In the genomic region with DNA sequence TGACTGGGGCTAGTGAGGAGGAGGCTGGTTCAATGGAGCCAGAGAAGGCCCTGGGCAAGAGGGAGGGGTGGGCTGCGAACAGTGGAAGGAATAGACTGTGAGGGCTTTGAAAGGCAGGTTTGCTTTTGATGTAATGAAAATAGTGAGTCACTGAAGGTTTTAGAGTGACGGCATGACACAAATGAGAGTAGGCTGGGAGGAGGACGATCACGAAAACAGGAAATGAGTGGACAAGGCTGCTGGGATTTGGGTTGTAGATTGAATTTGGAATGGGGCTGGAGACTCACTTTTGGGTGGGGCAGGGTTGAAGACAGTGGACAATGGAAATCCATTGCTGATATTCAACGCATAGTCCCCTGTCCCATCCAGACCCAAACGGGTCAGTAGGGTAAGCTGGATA, we compare ENCODE assay signal across 21 cellular contexts.
DNase-seq lines count a peak whose midpoint lies in the region; FAIRE-seq and TF ChIP-seq lines count a peak whose summit lies in the region.
"Had no signal": no experiment of that assay in that cellular context is flagged by ENCODE, and none has a peak within 500 bp of the region (broad histone marks: within the 10 kb centered on the region; RNA-seq: fewer than 3 reads in every experiment).

No MANE protein-coding gene starts in this region.

- H3K4me1 Mint-ChIP-seq in activated CD4-positive, alpha-beta T cell treated with anti-CD3 and anti-CD28 coated beads, Interleukin-2, amount 10 ng/mL, durations not matched to agents 24 days and 14 days: peaks cover 14% of the 10 kb centered on the region
- H3K4me1 Mint-ChIP-seq in brain: peaks cover 85% of the 10 kb centered on the region
- no peaks in the 10 kb centered on the region for H3K4me1 Mint-ChIP-seq in Calu3 (ENCODE audit: low read depth, unreplicated experiment)

- TF ChIP-seq CTCF in brain (conservative IDR thresholded peaks at IDR 0.05): no peak
- no peak for TF ChIP-seq CTCF in Calu3 (IDR thresholded peaks at IDR 0.05; ENCODE audit: unreplicated experiment)

- TF ChIP-seq POLR2A in H54 (IDR thresholded peaks at IDR 0.05; ENCODE audit: low read depth, low read length): no peak

- peak overlapping the region; percentile 56 for H3K27ac Mint-ChIP-seq in activated CD4-positive, alpha-beta T cell treated with anti-CD3 and anti-CD28 coated beads, Interleukin-2, amount 10 ng/mL, durations not matched to agents 24 days and 14 days
- H3K27ac Mint-ChIP-seq in brain (peak overlapping the region in 3 of 5 experiments; percentile 1 to 79 (median 58)), Calu3 (ENCODE audit: unreplicated experiment) (no peak overlapping the region)
- H3K27ac Mint-ChIP-seq: activated CD8-positive, alpha-beta memory T cell treated with anti-CD3 and anti-CD28 coated beads, Interleukin-2, amount 10 ng/mL, durations not matched to agents 7 days and 5 days; CD4-positive, CD25-positive, alpha-beta regulatory T cell; nephron progenitor cell had no signal

- no peak overlapping the region for H2BK12ac ChIP-seq in neuronal stem cell (ENCODE audit: low read length)

- no TSS peak for BruUV-seq in Calu3 (replicated peaks; lab: Mats Ljungman, UMichigan)

- no peak overlapping the region for H3K18ac ChIP-seq in neuronal stem cell (ENCODE audit: low read length)

- no peak overlapping the region for H3K23ac ChIP-seq in neuronal stem cell (ENCODE audit: low read depth, low read length, poor library complexity)

- H3K36me3 ChIP-seq in neuronal stem cell (replicated peaks in 1 of 2; ENCODE audit: control insufficient read depth in 2 of 2, insufficient read depth in 2 of 2, low read length in 2 of 2): no peaks in the 10 kb centered on the region
- H3K36me3 ChIP-seq: suprapubic skin had no signal

- no peak overlapping the region for H3K27ac ChIP-seq in neuronal stem cell (replicated peaks; ENCODE audit: low read length)
- H3K27ac ChIP-seq: foreskin keratinocyte, parathyroid adenoma, suprapubic skin had no signal

- no peak overlapping the region for H2BK5ac ChIP-seq in neuronal stem cell (ENCODE audit: low read length)

- H3K9ac ChIP-seq in neuronal stem cell (ENCODE audit: low read depth, low read length, poor library complexity): no peak overlapping the region
- H3K9ac ChIP-seq: parathyroid adenoma had no signal

- peaks cover 0 to 2% of the 10 kb centered on the region in 2 donors for H3K9me3 ChIP-seq in neuronal stem cell (replicated peaks in 1 of 2; ENCODE audit: control insufficient read depth in 2 of 2, insufficient read depth in 1 of 2, low read depth in 1 of 2, low read length in 2 of 2)
- H3K9me3 ChIP-seq: suprapubic skin had no signal

- CTCF ChIA-PET in Calu3 (lab: Charles Lee): no interaction called here

- H3K27me3 ChIP-seq in neuronal stem cell (ENCODE audit: control insufficient read depth in 3 of 3, insufficient read depth in 3 of 3, low read depth in 1 of 3, low read length in 3 of 3): peaks cover 0 to 13% (median 0%) of the 10 kb centered on the region in 3 experiments
- H3K27me3 ChIP-seq: suprapubic skin had no signal

- H2AFZ ChIP-seq in neuronal stem cell (ENCODE audit: low read length): no peak overlapping the region
- H2AFZ ChIP-seq: parathyroid adenoma had no signal

- no peak for DNase-seq in activated CD4-positive, alpha-beta T cell treated with anti-CD3 and anti-CD28 coated beads, Interleukin-2, amount 10 ng/mL, durations not matched to agents 24 days and 14 days
- no peak for DNase-seq in activated CD4-positive, alpha-beta T cell treated with anti-CD3 and anti-CD28 coated beads, Interleukin-2, amount 50 U/mL, for 48 hours
- DNase-seq in H54 (ENCODE audit: insufficient read length, low spot score): peak; percentile 59
- no peak for DNase-seq in neuronal stem cell (ENCODE audit: low spot score)
- no peak for DNase-seq in globus pallidus (ENCODE audit: low spot score)
- DNase-seq in cerebellar nuclear complex (lab: John Stamatoyannopoulos, UW): no peak
- DNase-seq in Calu3: no peak
- DNase-seq: 8988T; activated CD4-positive, CD25-positive, alpha-beta regulatory T cell treated with anti-CD3 and anti-CD28 coated beads, Interleukin-2, amount 50 U/mL, for 72 hours; activated CD8-positive, alpha-beta memory T cell treated with anti-CD3 and anti-CD28 coated beads, Interleukin-2, amount 10 ng/mL, durations not matched to agents 7 days and 5 days; CD4-positive, CD25-positive, alpha-beta regulatory T cell; effector CD8-positive, alpha-beta T cell; foreskin keratinocyte; left cardiac atrium; nephron progenitor cell; stimulated activated CD4-positive, alpha-beta T cell treated with anti-CD3 and anti-CD28 coated beads, Interleukin-2, amount 100 ng/mL, for 24 hours had no signal

- no peak overlapping the region for H3K4me2 ChIP-seq in neuronal stem cell (ENCODE audit: insufficient read depth, low read length, poor library complexity, severe bottlenecking)

- no peak overlapping the region for H4K8ac ChIP-seq in neuronal stem cell (ENCODE audit: low read depth, low read length)

- FAIRE-seq in H54 (lab: Jason Lieb, UNC): no peak
- FAIRE-seq: colon, TTC549 had no signal

- H3K4me3 Mint-ChIP-seq in activated CD4-positive, alpha-beta T cell treated with anti-CD3 and anti-CD28 coated beads, Interleukin-2, amount 10 ng/mL, durations not matched to agents 24 days and 14 days: no peak overlapping the region
- H3K4me3 Mint-ChIP-seq in brain (no peak overlapping the region), Calu3 (ENCODE audit: low read depth, unreplicated experiment) (no peak overlapping the region)
- H3K4me3 Mint-ChIP-seq: activated CD8-positive, alpha-beta memory T cell treated with anti-CD3 and anti-CD28 coated beads, Interleukin-2, amount 10 ng/mL, durations not matched to agents 7 days and 5 days; CD4-positive, CD25-positive, alpha-beta regulatory T cell; nephron progenitor cell had no signal

- no peak overlapping the region for H3K14ac ChIP-seq in neuronal stem cell (ENCODE audit: low read length)

- no peaks in the 10 kb centered on the region for H3K36me3 Mint-ChIP-seq in activated CD4-positive, alpha-beta T cell treated with anti-CD3 and anti-CD28 coated beads, Interleukin-2, amount 10 ng/mL, durations not matched to agents 24 days and 14 days (ENCODE audit: low read depth)
- H3K36me3 Mint-ChIP-seq in brain (no peaks in the 10 kb centered on the region), Calu3 (ENCODE audit: insufficient read depth, unreplicated experiment) (no peaks in the 10 kb centered on the region)
- H3K36me3 Mint-ChIP-seq: activated CD8-positive, alpha-beta memory T cell treated with anti-CD3 and anti-CD28 coated beads, Interleukin-2, amount 10 ng/mL, durations not matched to agents 7 days and 5 days; CD4-positive, CD25-positive, alpha-beta regulatory T cell had no signal

- peaks cover 0 to 11% of the 10 kb centered on the region in 2 donors for H3K4me1 ChIP-seq in neuronal stem cell (ENCODE audit: control insufficient read depth in 2 of 2, insufficient read depth in 1 of 2, low read depth in 1 of 2, low read length in 2 of 2)
- H3K4me1 ChIP-seq: foreskin keratinocyte had no signal

- H3K9me3 Mint-ChIP-seq in activated CD4-positive, alpha-beta T cell treated with anti-CD3 and anti-CD28 coated beads, Interleukin-2, amount 10 ng/mL, durations not matched to agents 24 days and 14 days: peaks cover 3% of the 10 kb centered on the region
- no peaks in the 10 kb centered on the region for H3K9me3 Mint-ChIP-seq in brain
- no peaks in the 10 kb centered on the region for H3K9me3 Mint-ChIP-seq in Calu3 (ENCODE audit: low read depth, unreplicated experiment)
- H3K9me3 Mint-ChIP-seq: nephron progenitor cell had no signal

- H2BK120ac ChIP-seq in neuronal stem cell (ENCODE audit: low read depth, low read length): no peak overlapping the region

- no CpG with 5 or more reads among the region's 6 CpGs for WGBS in neuronal stem cell (ENCODE audit: extremely low coverage in 2 of 2, insufficient read length in 2 of 2, insufficient replicate concordance in 1 of 2), 2 donors

- H4K91ac ChIP-seq in neuronal stem cell (ENCODE audit: low read depth, low read length, poor library complexity): no peak overlapping the region

- peak overlapping the region; percentile 38 for H2AK5ac ChIP-seq in neuronal stem cell (ENCODE audit: low read depth, low read length)

- no peak overlapping the region for H3K4me3 ChIP-seq in neuronal stem cell (ENCODE audit: low read length in 2 of 2)
- H3K4me3 ChIP-seq: suprapubic skin had no signal

- intact Hi-C loops in activated CD4-positive, alpha-beta T cell treated with anti-CD3 and anti-CD28 coated beads, Interleukin-2, amount 10 ng/mL, durations not matched to agents 24 days and 14 days (cut with micrococcal nuclease): no loop called here
- intact Hi-C loops in Calu3 (cut with micrococcal nuclease; ENCODE audit: unreplicated experiment): no loop called here

- no peaks in the 10 kb centered on the region for H3K79me1 ChIP-seq in neuronal stem cell (ENCODE audit: low read depth, low read length)

- H3K4ac ChIP-seq in neuronal stem cell (ENCODE audit: low read length): no peak overlapping the region

- no peaks in the 10 kb centered on the region for H3K27me3 Mint-ChIP-seq in activated CD4-positive, alpha-beta T cell treated with anti-CD3 and anti-CD28 coated beads, Interleukin-2, amount 10 ng/mL, durations not matched to agents 24 days and 14 days
- H3K27me3 Mint-ChIP-seq in brain (peaks cover 3% of the 10 kb centered on the region), Calu3 (ENCODE audit: unreplicated experiment) (peaks cover 88% of the 10 kb centered on the region)
- H3K27me3 Mint-ChIP-seq: CD4-positive, CD25-positive, alpha-beta regulatory T cell had no signal

- peak overlapping the region; percentile 77 for H2BK15ac ChIP-seq in neuronal stem cell (ENCODE audit: low read length)
